8 cellular contexts compared by ENCODE assay signal in genomic region chr3:196219194-196219969, GRCh38. TPM values are rescaled to one million over a fixed set of nuclear protein-coding genes. Genes with fewer than 3 reads are reported as not detected.
DNase-seq lines count a peak whose midpoint lies in the region; ATAC-seq and TF ChIP-seq lines count a peak whose summit lies in the region.

No MANE protein-coding gene starts in this region.

- intact Hi-C loops in activated naive CD4-positive, alpha-beta T cell treated with anti-CD3 and anti-CD28 coated beads for 36 hours (cut with micrococcal nuclease), result loop anchor here (1.0 kb wide), 8 partner anchors 27 to 723 kb away; partner anchors contain the start of genes DYNLT2B, NCBP2, RNF168 and UBXN7
- intact Hi-C loops in aorta (cut with DNase I), result no loop called here

- peak; percentile 78 for ATAC-seq in RWPE2 (ENCODE audit: low read depth)
- peak; percentile 71 for ATAC-seq in gastroesophageal sphincter
- ATAC-seq in aorta (ENCODE audit: low FRiP score), result peak; percentile 75

- WGBS in gastroesophageal sphincter (ENCODE audit: low coverage in 1 of 2), 2 donors, result 15 to 47% methylated on average over 13 to 15 of the region's 19 CpGs
- WGBS in aorta, 2 donors, result 18 to 25% methylated on average over 19 of the region's 19 CpGs

- H3K9me3 ChIP-seq in RWPE2 (ENCODE audit: severe bottlenecking) (no peaks in the 10 kb centered on the region), gastroesophageal sphincter (no peaks in the 10 kb centered on the region), aorta (ENCODE audit: control insufficient read depth, low read length) (no peaks in the 10 kb centered on the region)

- H3K27me3 ChIP-seq in RWPE2 (ENCODE audit: insufficient read depth, poor library complexity, severe bottlenecking), result no peaks in the 10 kb centered on the region
- peaks cover 38% of the 10 kb centered on the region for H3K27me3 ChIP-seq in gastroesophageal sphincter
- H3K27me3 ChIP-seq in aorta (ENCODE audit: control insufficient read depth in 1 of 2, insufficient read depth in 2 of 2, low read length in 1 of 2), result no peaks in the 10 kb centered on the region

- H3K4me3 ChIP-seq in RWPE2 (ENCODE audit: severe bottlenecking) (no peak overlapping the region), gastroesophageal sphincter (peak overlapping the region in 1 of 2 donors; percentile 37), aorta (ENCODE audit: low read length in 2 of 2) (no peak overlapping the region)

- H3K9me3 Mint-ChIP-seq in activated naive CD4-positive, alpha-beta T cell treated with anti-CD3 and anti-CD28 coated beads for 36 hours, result no peaks in the 10 kb centered on the region

- H3K27ac Mint-ChIP-seq in activated naive CD4-positive, alpha-beta T cell treated with anti-CD3 and anti-CD28 coated beads for 36 hours, result peak overlapping the region; percentile 84

- no peak for TF ChIP-seq EP300 in gastroesophageal sphincter (IDR thresholded peaks at IDR 0.05)

- H3K4me1 Mint-ChIP-seq in activated naive CD4-positive, alpha-beta T cell treated with anti-CD3 and anti-CD28 coated beads for 36 hours (ENCODE audit: low read depth), result peaks cover 26% of the 10 kb centered on the region

- H3K36me3 Mint-ChIP-seq in activated naive CD4-positive, alpha-beta T cell treated with anti-CD3 and anti-CD28 coated beads for 36 hours (ENCODE audit: low read depth), result no peaks in the 10 kb centered on the region

- TF ChIP-seq POLR2A in gastroesophageal sphincter (IDR thresholded peaks at IDR 0.05), result no peak

- no peak overlapping the region for H3K27ac ChIP-seq in RWPE2 (ENCODE audit: poor library complexity, severe bottlenecking)
- peak overlapping the region in 2 of 4 donors; percentile 3 to 7 for H3K27ac ChIP-seq in gastroesophageal sphincter
- H3K27ac ChIP-seq in aorta (ENCODE audit: low read depth in 1 of 2, low read length in 2 of 2), result no peak overlapping the region

- H3K36me3 ChIP-seq in RWPE2 (ENCODE audit: low read depth) (no peaks in the 10 kb centered on the region), gastroesophageal sphincter (no peaks in the 10 kb centered on the region), aorta (ENCODE audit: control insufficient read depth in 1 of 2, insufficient read depth in 2 of 2, low read length in 1 of 2) (no peaks in the 10 kb centered on the region)

- TF ChIP-seq CTCF in RWPE2 (IDR thresholded peaks at IDR 0.05; ENCODE audit: poor library complexity, severe bottlenecking), result no peak
- TF ChIP-seq CTCF in gastroesophageal sphincter (IDR thresholded peaks at IDR 0.05), result no peak

- H3K27me3 Mint-ChIP-seq in activated naive CD4-positive, alpha-beta T cell treated with anti-CD3 and anti-CD28 coated beads for 36 hours (ENCODE audit: low read depth), result no peaks in the 10 kb centered on the region

- CTCF ChIA-PET in activated naive CD4-positive, alpha-beta T cell treated with anti-CD3 and anti-CD28 coated beads for 36 hours (lab: Charles Lee), result interaction anchor here (0.6 to 3.1 kb wide), 3 partner anchors 19 to 146 kb away, joined by 3 to 11 read pairs (median 5); no protein-coding TSS in a partner anchor

- peak overlapping the region; percentile 66 for H3K4me3 Mint-ChIP-seq in activated naive CD4-positive, alpha-beta T cell treated with anti-CD3 and anti-CD28 coated beads for 36 hours

- peak; percentile 35 for DNase-seq in activated gamma-delta T cell treated with Interleukin-2 at 50 U/mL for 16 hours
- no peak for DNase-seq in activated gamma-delta T cell (lab: John Stamatoyannopoulos, UW)
- DNase-seq in HT1080 (ENCODE audit: low read depth), result peak; percentile 92
- DNase-seq in RWPE2 (ENCODE audit: low spot score), result no peak
- DNase-seq in activated naive CD4-positive, alpha-beta T cell treated with anti-CD3 and anti-CD28 coated beads for 36 hours, result peak; percentile 89
- DNase-seq in pulmonary artery endothelial cell (ENCODE audit: low read depth, low spot score), result peak; percentile 71
- peak in 1 of 2 donors; percentile 84 for DNase-seq in aorta

- H3K4me1 ChIP-seq in RWPE2 (ENCODE audit: insufficient read depth, poor library complexity, severe bottlenecking) (peaks cover 6% of the 10 kb centered on the region), gastroesophageal sphincter (peaks cover 0 to 12% (median 0%) of the 10 kb centered on the region in 3 donors), aorta (ENCODE audit: control insufficient read depth in 1 of 2, insufficient read depth in 2 of 2, low read length in 2 of 2) (no peaks in the 10 kb centered on the region)

RNA-seq across cellular contexts. Expression of gene SLC51A, which starts 3.0 kb away (rescaled TPM):
- not detected in 2 replicates for total RNA-seq in HT1080 (2014; rRNA removed; shearing (Covaris generic))
- not detected in 2 replicates for polyA plus RNA-seq in HT1080 (2015; cell fraction: cytosol; rRNA removed)
- polyA plus RNA-seq in HT1080 (2015; cell fraction: nucleus; rRNA removed), result 0.11 TPM in 1 of 2 replicates, not detected in the other
- not detected for total RNA-seq in activated naive CD4-positive, alpha-beta T cell treated with anti-CD3 and anti-CD28 coated beads for 36 hours
- total RNA-seq in gastroesophageal sphincter (not detected), pulmonary artery endothelial cell (not detected in 2 replicates), aorta (under 1 TPM in 1 of 2 donors, not detected in 1; 0.49 TPM)
- 10 to 100 TPM in 1 of 2 donors, not detected in 1; 10.6 TPM for polyA plus RNA-seq in aorta

RNA-seq across cellular contexts. Expression of gene ZDHHC19, which starts 8.2 kb away (rescaled TPM):
- total RNA-seq in HT1080 (2014; rRNA removed; shearing (Covaris generic)), result not detected in 2 replicates
- polyA plus RNA-seq in HT1080 (2015; cell fraction: cytosol; rRNA removed), result not detected in 2 replicates
- polyA plus RNA-seq in HT1080 (2015; cell fraction: nucleus; rRNA removed), result not detected in 2 replicates
- total RNA-seq in activated naive CD4-positive, alpha-beta T cell treated with anti-CD3 and anti-CD28 coated beads for 36 hours, result not detected
- not detected for total RNA-seq in gastroesophageal sphincter
- not detected in 2 replicates for total RNA-seq in pulmonary artery endothelial cell
- total RNA-seq in aorta, result under 1 TPM; 0.72 to 0.97 TPM
- not detected for polyA plus RNA-seq in aorta

Comparison
In these comparisons a context has a peak if more than half of its experiments do, and no peak if none do; other contexts are left out.
1. DNase-seq: peak in activated gamma-delta T cell treated with Interleukin-2 at 50 U/mL for 16 hours (single experiment), HT1080 (single experiment), activated naive CD4-positive, alpha-beta T cell treated with anti-CD3 and anti-CD28 coated beads for 36 hours (single experiment) and pulmonary artery endothelial cell (single experiment); none in activated gamma-delta T cell (single experiment) and RWPE2 (single experiment).
2. Peak in every context shown above with its lines, with median percentiles within 50 percentile points of each other: ATAC-seq.